In genomic region chr12:27984275-27984674, GRCh38 we compare ENCODE assay signal across 1 cellular context.
TF ChIP-seq lines count a peak whose summit lies in the region.

No MANE protein-coding gene starts in this region.

TF ChIP-seq in SK-N-SH treated with all-trans-retinoic acid at 6 μM for 48 hours, 23 proteins besides CTCF, POLR2A, EP300 and RAD21 (continued from another document):
- TF ChIP-seq CSDC2 (CRISPR knock-in tag; IDR thresholded peaks at IDR 0.05) (no peak), ISL1 (CRISPR knock-in tag; IDR thresholded peaks at IDR 0.05) (no peak), CREB5 (CRISPR knock-in tag; IDR thresholded peaks at IDR 0.05; ENCODE audit: low read depth) (no peak)
